24 cellular contexts compared by ENCODE assay signal in genomic region chr7:101594790-101595189, GRCh38. TPM values are rescaled to one million over a fixed set of nuclear protein-coding genes. Genes with fewer than 3 reads are reported as not detected.
A peak's percentile ranks its signal among the peaks of the same experiment; 100 is the strongest.
DNase-seq lines count a peak whose midpoint lies in the region; ATAC-seq, FAIRE-seq and TF ChIP-seq lines count a peak whose summit lies in the region.
"Had no signal": no experiment of that assay in that cellular context is flagged by ENCODE, and none has a peak within 500 bp of the region (broad histone marks: within the 10 kb centered on the region; RNA-seq: fewer than 3 reads in every experiment).

No MANE protein-coding gene starts in this region.

- H4K12ac ChIP-seq in trophoblast cell (ENCODE audit: low read depth, low read length), result no peak overlapping the region

- H3K27ac ChIP-seq in heart right ventricle (no peak overlapping the region), K562 (ENCODE audit: extremely low read depth, low read depth, low read length) (no peak overlapping the region), trophoblast cell (ENCODE audit: low read depth, low read length) (no peak overlapping the region)

- DNase-seq in cardiac septum (ENCODE audit: low spot score), result peak; percentile 26
- no peak for DNase-seq in heart right ventricle
- DNase-seq in K562 (ENCODE audit: extremely low read depth in 1 of 4, low spot score in 3 of 4), result no peak
- no peak for DNase-seq in trophoblast cell
- no peak for DNase-seq in hepatic stellate cell (ENCODE audit: low spot score)
- DNase-seq in pons (ENCODE audit: low spot score), result no peak
- DNase-seq in activated CD4-positive, alpha-beta T cell treated with anti-CD3 and anti-CD28 coated beads for 48 hours, result no peak
- DNase-seq: Calu3, DMS79 treated with DMSO at 0.1 percent for 48 hours, GF-D8, MV-4-11, NCI-H1105, NCI-H146, NCI-H2029, NCI-H526 treated with DMSO at 0.1 percent for 48 hours, SIG-M5 had no signal

- no peaks in the 10 kb centered on the region for H3K9me1 ChIP-seq in K562 (ENCODE audit: control insufficient read depth, insufficient read depth, low read length)

- no peak overlapping the region for H4K91ac ChIP-seq in trophoblast cell (ENCODE audit: low read depth, low read length)

- H3K79me2 ChIP-seq in K562 (ENCODE audit: control insufficient read depth, insufficient read depth, low read length), result no peaks in the 10 kb centered on the region
- no peaks in the 10 kb centered on the region for H3K79me2 ChIP-seq in trophoblast cell (ENCODE audit: control insufficient read depth, insufficient read depth, low read length, poor library complexity)

- POLR2A ChIA-PET in K562 (lab: Yijun Ruan, JAX), result interaction anchor here (0.6 to 0.7 kb wide), 3 partner anchors 11 to 229 kb away, joined by 3 read pairs; no protein-coding TSS in a partner anchor

- WGBS in heart right ventricle, 2 donors, result 88 to 90% methylated on average over 3 of the region's 3 CpGs
- 0% methylated on average over 3 of the region's 3 CpGs for whole genome bisulfite sequencing in K562 (ENCODE audit: insufficient coverage, low coverage, missing lambda C conversion rate)
- no CpG with 5 or more reads among the region's 3 CpGs for WGBS in trophoblast cell (ENCODE audit: extremely low coverage, insufficient coverage, insufficient read length)

- no TSS peak for BruUV-seq in K562 (replicated peaks; lab: Mats Ljungman, UMichigan)

- H3K4me3 ChIP-seq in heart right ventricle, result no peak overlapping the region
- no peak overlapping the region for H3K4me3 ChIP-seq in K562
- peak overlapping the region; percentile 27 for H3K4me3 ChIP-seq in trophoblast cell (ENCODE audit: low read depth, low read length)

- H3K27me3 ChIP-seq in heart right ventricle (peaks cover 0 to 4% (median 0%) of the 10 kb centered on the region in 7 donors), K562 (ENCODE audit: control insufficient read depth in 2 of 2, insufficient read depth in 2 of 2, low read length in 2 of 2) (peaks cover 2 to 52% of the 10 kb centered on the region in 2 experiments; a peak in 3 of 5 replicates), trophoblast cell (ENCODE audit: insufficient read depth, low read length) (no peaks in the 10 kb centered on the region)

- H3K4me1 ChIP-seq in heart right ventricle, result peaks cover 0 to 6% (median 0%) of the 10 kb centered on the region in 9 donors
- peaks cover 0 to 12% of the 10 kb centered on the region in 2 experiments; a peak in 1 of 5 replicates for H3K4me1 ChIP-seq in K562 (replicated peaks in 1 of 2; ENCODE audit: control insufficient read depth in 2 of 2, insufficient read depth in 2 of 2, low read length in 2 of 2)
- H3K4me1 ChIP-seq in trophoblast cell (ENCODE audit: control insufficient read depth in 1 of 2, insufficient read depth in 2 of 2, low read length in 2 of 2), result peaks cover 8 to 9% of the 10 kb centered on the region in 2 experiments

- H2AFZ ChIP-seq in K562 (ENCODE audit: low read depth, low read length) (no peak overlapping the region), trophoblast cell (ENCODE audit: insufficient read depth, low read length, poor library complexity) (no peak overlapping the region)

- no peaks in the 10 kb centered on the region for H3K9me3 ChIP-seq in heart right ventricle
- no peaks in the 10 kb centered on the region for H3K9me3 ChIP-seq in K562 (replicated peaks; ENCODE audit: control insufficient read depth, insufficient read depth, low read depth, low read length)
- H3K9me3 ChIP-seq in trophoblast cell (ENCODE audit: insufficient read depth, low read depth, low read length), result no peaks in the 10 kb centered on the region

- H4K20me1 ChIP-seq in K562 (replicated peaks; ENCODE audit: control insufficient read depth, insufficient read depth, low read length), result no peaks in the 10 kb centered on the region

- no peak for TF ChIP-seq CTCF in heart right ventricle (IDR thresholded peaks at IDR 0.05)
- TF ChIP-seq CTCF in K562 (IDR thresholded peaks at IDR 0.05 in 2 of 3, conservative IDR thresholded peaks at IDR 0.05 in 1 of 3; ENCODE audit: insufficient read depth in 2 of 3, low read depth in 1 of 3, low read length in 3 of 3), result no peak

- no peak overlapping the region for H3K4ac ChIP-seq in trophoblast cell (ENCODE audit: low read depth, low read length)

- TF ChIP-seq EP300 in K562 (IDR thresholded peaks at IDR 0.05; ENCODE audit: low read length), result no peak

- H3K14ac ChIP-seq in trophoblast cell (ENCODE audit: low read length), result no peak overlapping the region

- no peak overlapping the region for H4K8ac ChIP-seq in trophoblast cell (ENCODE audit: low read depth, low read length)

- in situ Hi-C loops in K562 (cut with MboI), result no loop called here

- H3K36me3 ChIP-seq in heart right ventricle (no peaks in the 10 kb centered on the region), K562 (ENCODE audit: control insufficient read depth, insufficient read depth, low read length) (no peaks in the 10 kb centered on the region), trophoblast cell (ENCODE audit: control insufficient read depth in 1 of 2, insufficient read depth in 2 of 2, low read length in 2 of 2) (no peaks in the 10 kb centered on the region)

- no peak for TF ChIP-seq POLR2A in K562 (conservative IDR thresholded peaks at IDR 0.05)

- no peak overlapping the region for H3K18ac ChIP-seq in trophoblast cell (ENCODE audit: low read length)

- no peak for TF ChIP-seq RAD21 in K562 (CRISPR knock-in tag; conservative IDR thresholded peaks at IDR 0.05 in 1 of 2, IDR thresholded peaks at IDR 0.05 in 1 of 2)

- H2BK120ac ChIP-seq in trophoblast cell (ENCODE audit: insufficient read depth, low read length, poor library complexity), result no peak overlapping the region

- intact Hi-C loops in cardiac septum (cut with DNase I) (no loop called here), heart right ventricle (cut with DNase I) (loop anchor here in 2 of 10 donors (5.0 to 10.0 kb wide), 2 partner anchors 650 to 678 kb away; no protein-coding TSS in a partner anchor), K562 (cut with micrococcal nuclease) (no loop called here)

- H3K4me2 ChIP-seq in K562 (ENCODE audit: insufficient read depth, low read length) (no peak overlapping the region), trophoblast cell (ENCODE audit: low read length) (no peak overlapping the region)

- CTCF ChIA-PET in K562 (lab: Yijun Ruan, JAX; ENCODE audit: low intra/inter-chr PET ratio), result interaction anchor here (0.6 kb wide), 1 partner anchor 43 kb away, joined by 4 read pairs; no protein-coding TSS in a partner anchor

- no peak overlapping the region for H3K23ac ChIP-seq in trophoblast cell (ENCODE audit: low read length)

- no peak overlapping the region for H2BK12ac ChIP-seq in trophoblast cell (ENCODE audit: low read length)

- ATAC-seq in heart right ventricle (no peak), K562 (no peak)
- ATAC-seq: HepG2, SK-N-SH treated with all-trans-retinoic acid at 6 μM for 48 hours had no signal

- no peak overlapping the region for H2AK5ac ChIP-seq in trophoblast cell (ENCODE audit: low read length)

- peak; percentile 35 for FAIRE-seq in K562 (lab: Jason Lieb, UNC)
- FAIRE-seq: GM12892, H54, HepG2 had no signal

- H2BK5ac ChIP-seq in trophoblast cell (ENCODE audit: low read depth, low read length, poor library complexity), result no peak overlapping the region

- H3K9ac ChIP-seq in K562 (ENCODE audit: insufficient read depth in 1 of 2, low read depth in 2 of 2, low read length in 2 of 2), result no peak overlapping the region
- H3K9ac ChIP-seq in trophoblast cell (ENCODE audit: low read length), result no peak overlapping the region

- peaks cover 1% of the 10 kb centered on the region for H3K79me1 ChIP-seq in trophoblast cell (ENCODE audit: low read length)

TF ChIP-seq in K562, 482 proteins besides CTCF, POLR2A, EP300 and RAD21 (continues in another document):
- no peak for TF ChIP-seq ZNF436 (CRISPR knock-in tag; IDR thresholded peaks at IDR 0.05)
- TF ChIP-seq CBFA2T3 (IDR thresholded peaks at IDR 0.05), result 0 out of 2 replicates have a peak, but pooled peaks have one; percentile 7
- TF ChIP-seq ZNF316 (IDR thresholded peaks at IDR 0.05), result no peak

RNA-seq across cellular contexts. Expression of gene MYL10, which starts 34.3 kb away (rescaled TPM):
- total RNA-seq in cardiac septum (not detected), heart right ventricle (not detected), K562 (2014; rRNA removed) (not detected in 2 replicates), K562 (2014; rRNA removed; fragmentation: Illumina TruSeq; extraction: Trizol) (not detected in 2 replicates), K562 (2015; rRNA removed; fragmentation: Illumina TruSeq; extraction: Trizol) (not detected in 2 replicates), K562 (2021) (not detected in 2 replicates)
- polyA plus RNA-seq in heart right ventricle (not detected), K562 (2011; rRNA removed) (not detected in 2 replicates), K562 (2014; fragmentation: Illumina TruSeq; extraction: Trizol) (not detected in 2 replicates), K562 (2014; fragmentation: Nextera tagmentation; extraction: Ambion mirVana) (not detected), K562 (2014; rRNA removed) (not detected in 2 replicates)
- not detected in 2 replicates for total RNA-seq in K562 (2011; cell fraction: chromatin; rRNA removed; ENCODE audit: low replicate concordance)
- not detected in 2 replicates for total RNA-seq in K562 (2011; cell fraction: nucleolus; rRNA removed)
- not detected in 2 replicates for total RNA-seq in K562 (2011; cell fraction: nucleoplasm; rRNA removed)
- not detected in 2 replicates for polyA plus RNA-seq in K562 (2011; cell fraction: cytosol; rRNA removed)
- not detected in 2 replicates for polyA plus RNA-seq in K562 (2011; cell fraction: nucleus; rRNA removed)
- polyA plus RNA-seq in K562 (2012), result not detected in 2 replicates
- polyA minus RNA-seq in K562 (2011; rRNA and poly(A)+ RNA removed), result not detected in 2 replicates
- not detected in 2 replicates for polyA minus RNA-seq in K562 (2011; cell fraction: cytosol; rRNA and poly(A)+ RNA removed)
- polyA minus RNA-seq in K562 (2011; cell fraction: nucleus; rRNA and poly(A)+ RNA removed), result not detected in 2 replicates
- polyA plus RNA-seq in trophoblast cell (2013), result 0.12 TPM in 1 of 2 replicates, not detected in the other
- total RNA-seq: A172, Calu3, HepG2, HT1080, MCF 10A, NCI-H460 had no signal
- polyA plus RNA-seq: HepG2 had no signal
